Comparison of ENCODE assay signal across 8 cellular contexts in genomic region chr12:46830731-46831334, GRCh38. TPM values are rescaled to one million over a fixed set of nuclear protein-coding genes. Genes with fewer than 3 reads are reported as not detected.
A peak's percentile ranks its signal among the peaks of the same experiment; 100 is the strongest.
DNase-seq lines count a peak whose midpoint lies in the region; ATAC-seq and TF ChIP-seq lines count a peak whose summit lies in the region.

No MANE protein-coding gene starts in this region.

- peaks cover 0 to 72% (median 9%) of the 10 kb centered on the region in 9 donors for H3K27me3 ChIP-seq in heart left ventricle

- H3K9me3 Mint-ChIP-seq in activated CD8-positive, alpha-beta T cell treated with anti-CD3 and anti-CD28 coated beads, Interleukin-2, amount 10 ng/mL, durations not matched to agents 7 days and 5 days (ENCODE audit: insufficient read depth): no peaks in the 10 kb centered on the region
- no peaks in the 10 kb centered on the region for H3K9me3 Mint-ChIP-seq in progenitor cell of endocrine pancreas (ENCODE audit: low read depth)

- H3K27me3 Mint-ChIP-seq in activated CD8-positive, alpha-beta T cell treated with anti-CD3 and anti-CD28 coated beads, Interleukin-2, amount 10 ng/mL, durations not matched to agents 7 days and 5 days (ENCODE audit: low read depth): peaks cover 67% of the 10 kb centered on the region
- peaks cover 87% of the 10 kb centered on the region for H3K27me3 Mint-ChIP-seq in progenitor cell of endocrine pancreas

- H3K4me1 ChIP-seq in heart left ventricle: peaks cover 0 to 17% (median 0%) of the 10 kb centered on the region in 12 donors

- no peaks in the 10 kb centered on the region for H3K9me3 ChIP-seq in heart left ventricle

- POLR2A ChIA-PET in activated CD8-positive, alpha-beta T cell treated with anti-CD3 and anti-CD28 coated beads, Interleukin-2, amount 10 ng/mL, durations not matched to agents 7 days and 5 days (lab: Charles Lee): no interaction called here

- DNase-seq in DMS53 (lab: John Stamatoyannopoulos, UW): peak; percentile 86
- DNase-seq in activated CD8-positive, alpha-beta T cell treated with anti-CD3 and anti-CD28 coated beads, Interleukin-2, amount 10 ng/mL, durations not matched to agents 7 days and 5 days: no peak
- DNase-seq in heart left ventricle: peak in 3 of 5 donors; percentile 28 to 61 (median 33)
- no peak for DNase-seq in progenitor cell of endocrine pancreas (ENCODE audit: low spot score, unreplicated experiment)
- DNase-seq in activated gamma-delta T cell treated with Interleukin-2 at 50 U/mL for 16 hours: no peak
- DNase-seq in NCI-H2227 (lab: John Stamatoyannopoulos, UW; ENCODE audit: unreplicated experiment): no peak
- DNase-seq in DMS153 (lab: John Stamatoyannopoulos, UW): no peak

- H3K36me3 ChIP-seq in heart left ventricle: no peaks in the 10 kb centered on the region

- no peak for ATAC-seq in activated CD8-positive, alpha-beta T cell treated with anti-CD3 and anti-CD28 coated beads, Interleukin-2, amount 10 ng/mL, durations not matched to agents 7 days and 5 days
- ATAC-seq in heart left ventricle (peak; percentile 69 to 78 (median 75)), HG02970 (IDR thresholded peaks at IDR 0.05; ENCODE audit: low FRiP score, unreplicated experiment) (no peak)

- peak overlapping the region; percentile 37 to 58 (median 50) for H3K4me3 ChIP-seq in heart left ventricle

- intact Hi-C loops in heart left ventricle (cut with DNase I): loop anchor here in 1 of 10 donors (10.0 kb wide), 1 partner anchor 146 kb away; no protein-coding TSS in a partner anchor

- no peak for TF ChIP-seq POLR2A in heart left ventricle (IDR thresholded peaks at IDR 0.05)

- CTCF ChIA-PET in activated CD8-positive, alpha-beta T cell treated with anti-CD3 and anti-CD28 coated beads, Interleukin-2, amount 10 ng/mL, durations not matched to agents 7 days and 5 days (lab: Charles Lee): no interaction called here

- H3K36me3 Mint-ChIP-seq in activated CD8-positive, alpha-beta T cell treated with anti-CD3 and anti-CD28 coated beads, Interleukin-2, amount 10 ng/mL, durations not matched to agents 7 days and 5 days (ENCODE audit: low read depth): no peaks in the 10 kb centered on the region
- no peaks in the 10 kb centered on the region for H3K36me3 Mint-ChIP-seq in progenitor cell of endocrine pancreas (ENCODE audit: insufficient read depth)

- H3K4me1 Mint-ChIP-seq in activated CD8-positive, alpha-beta T cell treated with anti-CD3 and anti-CD28 coated beads, Interleukin-2, amount 10 ng/mL, durations not matched to agents 7 days and 5 days (ENCODE audit: low read depth): peaks cover 9% of the 10 kb centered on the region
- H3K4me1 Mint-ChIP-seq in progenitor cell of endocrine pancreas (ENCODE audit: low read depth): peaks cover 10% of the 10 kb centered on the region

- H3K27ac ChIP-seq in heart left ventricle: peak overlapping the region in 4 of 12 donors; percentile 50 to 79 (median 64)

- H3K27ac Mint-ChIP-seq in activated CD8-positive, alpha-beta T cell treated with anti-CD3 and anti-CD28 coated beads, Interleukin-2, amount 10 ng/mL, durations not matched to agents 7 days and 5 days: no peak overlapping the region
- H3K27ac Mint-ChIP-seq in progenitor cell of endocrine pancreas: no peak overlapping the region

- 6 to 12% (median 9%) methylated on average over 28 of the region's 28 CpGs for WGBS in heart left ventricle, 4 donors

- TF ChIP-seq CTCF in heart left ventricle (IDR thresholded peaks at IDR 0.05) (no peak), progenitor cell of endocrine pancreas (IDR thresholded peaks at IDR 0.05; ENCODE audit: unreplicated experiment) (no peak)

- peak overlapping the region; percentile 13 for H3K4me3 Mint-ChIP-seq in activated CD8-positive, alpha-beta T cell treated with anti-CD3 and anti-CD28 coated beads, Interleukin-2, amount 10 ng/mL, durations not matched to agents 7 days and 5 days
- peak overlapping the region; percentile 73 for H3K4me3 Mint-ChIP-seq in progenitor cell of endocrine pancreas (ENCODE audit: low read depth)

RNA-seq across cellular contexts. Expression of gene SLC38A4, which starts 5.0 kb away (rescaled TPM):
- not detected for total RNA-seq in activated CD8-positive, alpha-beta T cell treated with anti-CD3 and anti-CD28 coated beads, Interleukin-2, amount 10 ng/mL, durations not matched to agents 7 days and 5 days
- total RNA-seq in heart left ventricle (under 1 TPM in 7 of 9 donors, not detected in 2; 0.16 to 0.59 (median 0.32) TPM), progenitor cell of endocrine pancreas (8.4 and 9.4 TPM in 2 replicates)
- under 1 TPM; 0.04 to 0.27 TPM for polyA plus RNA-seq in heart left ventricle

Comparison
In these comparisons a context has a peak if more than half of its experiments do, and no peak if none do; other contexts are left out.
1. DNase-seq: peak in DMS53 (single experiment) and heart left ventricle (3 of 5); none in activated CD8-positive, alpha-beta T cell treated with anti-CD3 and anti-CD28 coated beads, Interleukin-2, amount 10 ng/mL, durations not matched to agents 7 days and 5 days (single experiment), progenitor cell of endocrine pancreas (single experiment), activated gamma-delta T cell treated with Interleukin-2 at 50 U/mL for 16 hours (single experiment), NCI-H2227 (single experiment) and DMS153 (single experiment).
2. ATAC-seq: peak in heart left ventricle (4 of 4); none in activated CD8-positive, alpha-beta T cell treated with anti-CD3 and anti-CD28 coated beads, Interleukin-2, amount 10 ng/mL, durations not matched to agents 7 days and 5 days (single experiment) and HG02970 (single experiment).